In the genomic region with DNA sequence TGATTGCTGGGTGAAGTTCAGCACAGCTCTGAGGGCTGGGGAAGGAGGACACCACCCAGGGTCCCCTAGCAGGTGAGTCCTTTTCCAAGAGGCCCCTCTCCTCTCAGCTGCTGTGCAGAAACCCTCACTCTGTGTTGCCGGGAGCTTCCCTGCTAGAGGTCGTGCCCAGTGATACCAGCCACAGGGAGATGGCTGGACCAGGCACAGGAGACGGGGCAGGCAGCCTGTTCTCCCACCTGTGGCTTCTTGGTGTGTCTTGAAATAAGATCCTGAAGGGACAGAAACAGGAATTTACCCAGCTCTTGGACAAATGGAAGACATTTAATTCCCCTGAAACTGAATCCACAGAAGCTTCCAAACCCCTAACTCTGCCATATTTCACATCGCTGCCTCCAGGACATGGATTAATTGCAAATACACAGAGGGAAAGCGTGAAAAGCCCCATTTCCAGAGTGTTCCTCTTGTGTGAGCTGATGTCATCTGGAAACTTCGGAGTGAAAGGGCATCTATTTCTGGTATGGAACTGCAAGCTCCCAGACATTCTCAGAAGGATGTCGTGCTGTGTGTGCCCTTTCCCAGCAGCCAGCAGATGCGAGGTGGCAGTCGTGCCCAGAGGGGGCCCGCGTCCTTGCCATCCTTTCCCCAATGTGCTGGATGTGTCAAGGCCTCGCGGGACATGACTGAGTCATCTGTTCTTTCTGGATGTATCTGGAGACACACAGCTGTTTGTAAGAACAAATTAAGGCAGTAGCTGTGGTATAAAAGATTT, we compare ENCODE assay signal across 11 cellular contexts.
DNase-seq lines count a peak whose midpoint lies in the region; ATAC-seq and TF ChIP-seq lines count a peak whose summit lies in the region.
"Had no signal": no experiment of that assay in that cellular context is flagged by ENCODE, and none has a peak within 500 bp of the region (broad histone marks: within the 10 kb centered on the region; RNA-seq: fewer than 3 reads in every experiment).

No MANE protein-coding gene starts in this region.

- H3K27me3 ChIP-seq in skeletal muscle tissue (ENCODE audit: control insufficient read depth in 3 of 3, insufficient read depth in 3 of 3, low read length in 3 of 3) (no peaks in the 10 kb centered on the region), MG63 (no peaks in the 10 kb centered on the region)

- H3K4me1 ChIP-seq in skeletal muscle tissue (ENCODE audit: control insufficient read depth in 3 of 3, insufficient read depth in 3 of 3, low read length in 3 of 3): peaks cover 43 to 52% (median 46%) of the 10 kb centered on the region in 3 donors
- H3K4me1 ChIP-seq: HAP-1 had no signal

- peak overlapping the region; percentile 24 to 69 (median 68) for H3K9ac ChIP-seq in skeletal muscle tissue (ENCODE audit: low read depth in 1 of 3, low read length in 3 of 3)

- no peak for ATAC-seq in GM18511 (IDR thresholded peaks at IDR 0.05; ENCODE audit: unreplicated experiment)

- no peaks in the 10 kb centered on the region for H3K9me3 ChIP-seq in skeletal muscle tissue (ENCODE audit: control insufficient read depth in 3 of 3, low read length in 3 of 3)
- no peaks in the 10 kb centered on the region for H3K9me3 ChIP-seq in MG63
- H3K9me3 ChIP-seq: HAP-1 had no signal

- H3K4me3 ChIP-seq in choroid plexus epithelial cell (ENCODE audit: low read depth, low read length) (no peak overlapping the region), skeletal muscle tissue (ENCODE audit: low read length in 3 of 3) (peak overlapping the region in 2 of 3 donors; percentile 0 to 23), MG63 (no peak overlapping the region)
- H3K4me3 ChIP-seq: HAP-1, SK-N-MC had no signal

- TF ChIP-seq CTCF in choroid plexus epithelial cell (conservative IDR thresholded peaks at IDR 0.05; ENCODE audit: low read depth, low read length): no peak

- H3K27ac ChIP-seq in skeletal muscle tissue (ENCODE audit: low read depth, low read length): peak overlapping the region; percentile 87
- H3K27ac ChIP-seq: SK-N-MC had no signal

- DNase-seq in GM03348 (ENCODE audit: low spot score) (peak; percentile 61), choroid plexus epithelial cell (ENCODE audit: low read depth) (peak; percentile 56), left kidney (ENCODE audit: low read depth, low spot score) (peak; percentile 75), MG63 (no peak), NCI-H69 (lab: John Stamatoyannopoulos, UW) (no peak), NCI-H1436 treated with DMSO at 0.1 percent for 48 hours (lab: John Stamatoyannopoulos, UW) (no peak)
- DNase-seq: KBM-7 had no signal

- peaks cover 11% of the 10 kb centered on the region in 3 donors for H3K36me3 ChIP-seq in skeletal muscle tissue (ENCODE audit: control insufficient read depth in 3 of 3, insufficient read depth in 3 of 3, low read length in 3 of 3)
- no peaks in the 10 kb centered on the region for H3K36me3 ChIP-seq in MG63
- H3K36me3 ChIP-seq: HAP-1 had no signal

Comparison
In these comparisons a context has a peak if more than half of its experiments do, and no peak if none do; other contexts are left out.
1. DNase-seq: peak in GM03348 (single experiment), choroid plexus epithelial cell (single experiment) and left kidney (single experiment); none in MG63 (single experiment), NCI-H69 (single experiment) and NCI-H1436 treated with DMSO at 0.1 percent for 48 hours (single experiment).
2. H3K4me3 ChIP-seq: peak in skeletal muscle tissue (2 of 3); none in choroid plexus epithelial cell (single experiment) and MG63 (single experiment).